ENCODE assay signal across 8 cellular contexts in the genomic region with DNA sequence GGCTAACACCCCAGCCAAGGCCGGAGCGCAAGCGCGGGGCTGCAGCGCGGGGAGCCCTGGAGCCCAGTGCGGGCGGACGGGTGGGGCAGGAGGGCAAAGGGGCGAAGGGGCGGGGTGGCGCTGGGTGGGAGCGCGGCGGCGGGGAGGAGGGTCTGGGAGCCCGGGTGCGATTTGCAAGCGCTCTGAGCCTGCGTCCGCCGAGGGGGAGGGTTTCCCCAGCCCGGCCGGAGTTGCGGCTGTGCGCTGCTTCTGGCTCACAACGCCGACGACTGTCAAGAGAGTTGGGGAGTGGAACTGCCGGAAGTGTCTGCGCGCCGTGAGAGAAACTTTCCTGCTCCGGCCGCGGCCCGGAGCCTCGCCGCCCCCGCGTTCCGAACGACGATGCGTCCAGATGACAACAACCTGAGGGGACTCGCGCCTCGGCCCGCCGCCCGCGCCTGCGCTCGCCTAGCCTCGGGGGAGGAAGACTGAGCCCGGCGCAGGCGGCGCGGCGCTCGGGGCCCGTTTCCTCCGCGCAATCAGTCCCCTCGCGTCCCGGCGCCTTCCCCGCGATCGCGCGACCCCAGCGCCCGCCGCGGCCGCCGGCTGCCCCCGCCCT. TPM values are rescaled to one million over a fixed set of nuclear protein-coding genes. Genes with fewer than 3 reads are reported as not detected.
DNase-seq lines count a peak whose midpoint lies in the region; ATAC-seq lines count a peak whose summit lies in the region.

A gene with protein sequence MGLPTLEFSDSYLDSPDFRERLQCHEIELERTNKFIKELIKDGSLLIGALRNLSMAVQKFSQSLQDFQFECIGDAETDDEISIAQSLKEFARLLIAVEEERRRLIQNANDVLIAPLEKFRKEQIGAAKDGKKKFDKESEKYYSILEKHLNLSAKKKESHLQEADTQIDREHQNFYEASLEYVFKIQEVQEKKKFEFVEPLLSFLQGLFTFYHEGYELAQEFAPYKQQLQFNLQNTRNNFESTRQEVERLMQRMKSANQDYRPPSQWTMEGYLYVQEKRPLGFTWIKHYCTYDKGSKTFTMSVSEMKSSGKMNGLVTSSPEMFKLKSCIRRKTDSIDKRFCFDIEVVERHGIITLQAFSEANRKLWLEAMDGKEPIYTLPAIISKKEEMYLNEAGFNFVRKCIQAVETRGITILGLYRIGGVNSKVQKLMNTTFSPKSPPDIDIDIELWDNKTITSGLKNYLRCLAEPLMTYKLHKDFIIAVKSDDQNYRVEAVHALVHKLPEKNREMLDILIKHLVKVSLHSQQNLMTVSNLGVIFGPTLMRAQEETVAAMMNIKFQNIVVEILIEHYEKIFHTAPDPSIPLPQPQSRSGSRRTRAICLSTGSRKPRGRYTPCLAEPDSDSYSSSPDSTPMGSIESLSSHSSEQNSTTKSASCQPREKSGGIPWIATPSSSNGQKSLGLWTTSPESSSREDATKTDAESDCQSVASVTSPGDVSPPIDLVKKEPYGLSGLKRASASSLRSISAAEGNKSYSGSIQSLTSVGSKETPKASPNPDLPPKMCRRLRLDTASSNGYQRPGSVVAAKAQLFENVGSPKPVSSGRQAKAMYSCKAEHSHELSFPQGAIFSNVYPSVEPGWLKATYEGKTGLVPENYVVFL (plus strand): TSS at position 257 of the 598 bp plus-strand sequence. CDS start 391 bp downstream, outside the sequence.

- DNase-seq in DMS 273 (lab: John Stamatoyannopoulos, UW; ENCODE audit: unreplicated experiment): peak; percentile 80
- peak; percentile 62 for DNase-seq in SK-MEL-5 (ENCODE audit: low read depth, low spot score)
- peak; percentile 17 for DNase-seq in cortex of kidney (lab: John Stamatoyannopoulos, UW)
- DNase-seq in left kidney (ENCODE audit: low read depth, low spot score): peak; percentile 88
- DNase-seq in stimulated activated CD8-positive, alpha-beta memory T cell treated with anti-CD3 and anti-CD28 coated beads, Interleukin-4, amount 100 ng/mL, for 24 hours (ENCODE audit: low read depth): peak; percentile 21
- no peak for DNase-seq in superior temporal gyrus (ENCODE audit: extremely low spot score)

- in situ Hi-C loops in SK-MEL-5 (cut with HindIII; ENCODE audit: low pct_unique_long_range_greater_than_20kb, low sequenced_read_pairs): no loop called here

- ATAC-seq in GM19328 (IDR thresholded peaks at IDR 0.05; ENCODE audit: unreplicated experiment): peak; percentile 71
- peak; percentile 77 for ATAC-seq in HG03354 (IDR thresholded peaks at IDR 0.05; ENCODE audit: poor library complexity, severe bottlenecking, unreplicated experiment)

RNA-seq across cellular contexts. Expression of the gene that starts here (rescaled TPM):
- 18.3 and 19.3 TPM in 2 replicates for total RNA-seq in SK-MEL-5 (2014; rRNA removed; shearing (Covaris generic))
- polyA plus RNA-seq in SK-MEL-5 (2015; cell fraction: cytosol; rRNA removed): 11.6 and 14.3 TPM in 2 replicates
- 16.8 and 20.6 TPM in 2 replicates for polyA plus RNA-seq in SK-MEL-5 (2015; cell fraction: nucleus; rRNA removed)
